ENCODE assay signal across 18 cellular contexts in the genomic region with DNA sequence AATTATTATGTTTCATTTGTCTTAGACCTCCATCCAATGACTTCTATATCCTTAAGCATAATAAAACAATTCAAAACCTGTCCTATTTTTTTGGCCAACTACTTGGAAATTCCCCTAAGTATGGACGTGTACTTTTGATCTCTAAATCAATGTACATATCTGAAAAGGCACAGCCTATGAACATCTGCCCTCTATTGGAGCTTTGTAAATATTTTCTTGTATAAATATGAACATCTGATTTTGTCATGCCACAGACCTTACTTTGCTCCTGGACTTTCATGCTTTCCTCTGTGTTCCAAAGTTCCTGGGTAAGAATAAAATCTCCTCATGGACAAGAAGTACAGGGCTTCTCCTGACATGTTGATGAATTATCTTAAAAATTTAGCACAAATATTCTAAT.
"Had no signal": no experiment of that assay in that cellular context is flagged by ENCODE, and none has a peak within 500 bp of the region (broad histone marks: within the 10 kb centered on the region; RNA-seq: fewer than 3 reads in every experiment).

No MANE protein-coding gene starts in this region.

- H3K9me3 ChIP-seq: esophagus muscularis mucosa, prostate gland, suprapubic skin had no signal

- H3K36me3 Mint-ChIP-seq: activated naive CD4-positive, alpha-beta T cell treated with anti-CD3 and anti-CD28 coated beads, Interleukin-2, amount 10 ng/mL, durations not matched to agents 7 days and 5 days; natural killer cell; type B pancreatic cell had no signal

- H3K27ac ChIP-seq: coronary artery, esophagus muscularis mucosa, prostate gland, suprapubic skin had no signal

- H3K27ac Mint-ChIP-seq: activated naive CD4-positive, alpha-beta T cell treated with anti-CD3 and anti-CD28 coated beads, Interleukin-2, amount 10 ng/mL, durations not matched to agents 7 days and 5 days; natural killer cell; stimulated activated naive CD8-positive, alpha-beta T cell treated with anti-CD3 and anti-CD28 coated beads, Interleukin-15, Interleukin-2, amounts not matched to agents 100 ng/mL and 50 ng/mL, for 24 hours; type B pancreatic cell had no signal

- H3K27me3 Mint-ChIP-seq: activated naive CD4-positive, alpha-beta T cell treated with anti-CD3 and anti-CD28 coated beads, Interleukin-2, amount 10 ng/mL, durations not matched to agents 7 days and 5 days; stimulated activated naive CD8-positive, alpha-beta T cell treated with anti-CD3 and anti-CD28 coated beads, Interleukin-15, Interleukin-2, amounts not matched to agents 100 ng/mL and 50 ng/mL, for 24 hours; type B pancreatic cell had no signal

- H3K36me3 ChIP-seq: esophagus muscularis mucosa, prostate gland, suprapubic skin had no signal

- H3K4me3 ChIP-seq: coronary artery, esophagus muscularis mucosa, prostate gland, suprapubic skin had no signal

- H3K27me3 ChIP-seq: esophagus muscularis mucosa, suprapubic skin had no signal

- H3K4me1 Mint-ChIP-seq: activated naive CD4-positive, alpha-beta T cell treated with anti-CD3 and anti-CD28 coated beads, Interleukin-2, amount 10 ng/mL, durations not matched to agents 7 days and 5 days; natural killer cell had no signal

- H3K4me3 Mint-ChIP-seq: activated naive CD4-positive, alpha-beta T cell treated with anti-CD3 and anti-CD28 coated beads, Interleukin-2, amount 10 ng/mL, durations not matched to agents 7 days and 5 days; natural killer cell; stimulated activated naive CD8-positive, alpha-beta T cell treated with anti-CD3 and anti-CD28 coated beads, Interleukin-15, Interleukin-2, amounts not matched to agents 100 ng/mL and 50 ng/mL, for 24 hours; type B pancreatic cell had no signal

- H3K4me1 ChIP-seq: esophagus muscularis mucosa, prostate gland, suprapubic skin had no signal

- ATAC-seq: natural killer cell, right cardiac atrium had no signal

- DNase-seq: activated CD4-positive, alpha-beta T cell treated with anti-CD3 and anti-CD28 coated beads for 1 hour; activated CD4-positive, alpha-beta T cell treated with anti-CD3 and anti-CD28 coated beads, Interleukin-2, amount 50 U/mL, for 4 hours; activated naive CD4-positive, alpha-beta T cell treated with anti-CD3 and anti-CD28 coated beads, Interleukin-2, amount 10 ng/mL, durations not matched to agents 7 days and 5 days; activated T-cell treated with anti-CD3 and anti-CD28 coated beads, Interleukin-2, amount 50 U/mL, for 1 hour; caudate nucleus; foreskin fibroblast; glutamatergic neuron; kidney glomerular epithelial cell; natural killer cell; nucleus accumbens; right cardiac atrium; small intestine had no signal
